In genomic region chr9:122929803-122930354, GRCh38 we compare ENCODE assay signal across 20 cellular contexts. TPM values are rescaled to one million over a fixed set of nuclear protein-coding genes. Genes with fewer than 3 reads are reported as not detected.
A peak's percentile ranks its signal among the peaks of the same experiment; 100 is the strongest.
DNase-seq lines count a peak whose midpoint lies in the region; ATAC-seq, FAIRE-seq and TF ChIP-seq lines count a peak whose summit lies in the region.
"Had no signal": no experiment of that assay in that cellular context is flagged by ENCODE, and none has a peak within 500 bp of the region (broad histone marks: within the 10 kb centered on the region; RNA-seq: fewer than 3 reads in every experiment).

No MANE protein-coding gene starts in this region.

- ATAC-seq in IMR-90 (ENCODE audit: low read depth) (no peak), HG02885 (IDR thresholded peaks at IDR 0.05; ENCODE audit: poor library complexity, unreplicated experiment) (no peak)
- no peak for ATAC-seq in activated CD4-positive, alpha-beta T cell treated with anti-CD3 and anti-CD28 coated beads for 36 hours
- ATAC-seq: effector memory CD8-positive, alpha-beta T cell; pancreas had no signal

- H2AFZ ChIP-seq in IMR-90 (replicated peaks; ENCODE audit: low read length, poor library complexity) (no peak overlapping the region), astrocyte (ENCODE audit: low read depth, low read length) (no peak overlapping the region)

- H3K56ac ChIP-seq in IMR-90 (ENCODE audit: extremely low read depth, insufficient read depth, low read length), result no peak overlapping the region

- no peak overlapping the region for H4K5ac ChIP-seq in IMR-90 (ENCODE audit: low read depth, low read length)

- DNase-seq in CD1c-positive myeloid dendritic cell (ENCODE audit: extremely low spot score), result peak; percentile 78
- DNase-seq in IMR-90, result no peak
- no peak for DNase-seq in astrocyte (ENCODE audit: low read depth)
- DNase-seq in GOT3 (lab: John Stamatoyannopoulos, UW), result no peak
- no peak for DNase-seq in activated CD4-positive, alpha-beta T cell treated with anti-CD3 and anti-CD28 coated beads for 36 hours
- DNase-seq in NCI-H69 (lab: John Stamatoyannopoulos, UW), result no peak
- DNase-seq: activated CD4-positive, alpha-beta T cell treated with anti-CD3 and anti-CD28 coated beads for 1 hour; activated naive CD4-positive, alpha-beta T cell treated with anti-CD3 and anti-CD28 coated beads, Interleukin-2, amount 10 ng/mL, durations not matched to agents 7 days and 5 days; DMS79 treated with DMSO at 0.1 percent for 48 hours; effector memory CD8-positive, alpha-beta T cell; NCI-H187 treated with DMSO at 0.1 percent for 48 hours; NCI-H526; pancreas; RPMI8226; T-helper 2 cell had no signal

- H2AK9ac ChIP-seq in IMR-90 (replicated peaks; ENCODE audit: low read depth, low read length, poor library complexity), result no peak overlapping the region

- H3K27me3 Mint-ChIP-seq in astrocyte (ENCODE audit: low read depth, unreplicated experiment), result no peaks in the 10 kb centered on the region
- H3K27me3 Mint-ChIP-seq in activated CD4-positive, alpha-beta T cell treated with anti-CD3 and anti-CD28 coated beads for 36 hours, result no peaks in the 10 kb centered on the region
- H3K27me3 Mint-ChIP-seq: activated naive CD4-positive, alpha-beta T cell treated with anti-CD3 and anti-CD28 coated beads, Interleukin-2, amount 10 ng/mL, durations not matched to agents 7 days and 5 days; B cell; effector memory CD8-positive, alpha-beta T cell had no signal

- H3K4me1 ChIP-seq in IMR-90 (ENCODE audit: control insufficient read depth, insufficient read depth, low read length) (peaks cover 2% of the 10 kb centered on the region), astrocyte (ENCODE audit: insufficient read depth, low read length) (peaks cover 6% of the 10 kb centered on the region), mesodermal cell (ENCODE audit: control insufficient read depth, insufficient read depth, low read length, poor library complexity, severe bottlenecking) (peaks cover 4% of the 10 kb centered on the region)

- H3K27me3 ChIP-seq in IMR-90 (ENCODE audit: control insufficient read depth, insufficient read depth, low read length) (no peaks in the 10 kb centered on the region), astrocyte (ENCODE audit: insufficient read depth, low read length) (no peaks in the 10 kb centered on the region)
- H3K27me3 ChIP-seq: pancreas had no signal

- H3K27ac ChIP-seq in IMR-90 (ENCODE audit: insufficient read depth, low read length), result no peak overlapping the region
- H3K27ac ChIP-seq in astrocyte (ENCODE audit: low read depth, low read length), result no peak overlapping the region
- H3K27ac ChIP-seq in mesodermal cell (ENCODE audit: low read depth, low read length, severe bottlenecking), result no peak overlapping the region
- H3K27ac ChIP-seq: pancreas had no signal

- FAIRE-seq in astrocyte (lab: Jason Lieb, UNC), result no peak
- FAIRE-seq: bronchial epithelial cell, HTR-8/SVneo, pancreas had no signal

- H2BK5ac ChIP-seq in IMR-90 (ENCODE audit: low read depth, low read length, poor library complexity, severe bottlenecking), result no peak overlapping the region

- no peak overlapping the region for H3K14ac ChIP-seq in IMR-90 (replicated peaks; ENCODE audit: low read depth, low read length)

- H3K36me3 ChIP-seq in IMR-90 (ENCODE audit: control insufficient read depth, insufficient read depth, low read length) (peaks cover 2% of the 10 kb centered on the region; the same call in 1 of the 2 replicates), astrocyte (ENCODE audit: insufficient read depth, low read length) (no peaks in the 10 kb centered on the region), mesodermal cell (ENCODE audit: control insufficient read depth, insufficient read depth, low read length) (peaks cover 12% of the 10 kb centered on the region)
- H3K36me3 ChIP-seq: pancreas had no signal

- H3K79me1 ChIP-seq in IMR-90 (ENCODE audit: low read depth in 1 of 2, low read length in 2 of 2), result peaks cover 25 to 50% of the 10 kb centered on the region in 2 experiments

- H3K9ac ChIP-seq in IMR-90 (ENCODE audit: low read depth, low read length) (no peak overlapping the region), astrocyte (ENCODE audit: low read length) (no peak overlapping the region)

- 100% methylated on average over 1 of the region's 1 CpG; no CpG with 5 or more reads in 1 of the 2 experiments for WGBS in IMR-90 (ENCODE audit: extremely low coverage in 2 of 2, insufficient read length in 1 of 2), 2 experiments
- 76 to 100% methylated on average over 1 of the region's 1 CpG for WGBS in mesodermal cell (ENCODE audit: insufficient coverage in 2 of 2), 2 experiments

- H3K4me3 ChIP-seq in IMR-90 (ENCODE audit: insufficient read depth, low read depth, low read length) (no peak overlapping the region), astrocyte (ENCODE audit: insufficient read depth, low read depth, low read length) (peak overlapping the region; percentile 97), mesodermal cell (ENCODE audit: extremely low read depth, insufficient read depth, low read length, poor library complexity, severe bottlenecking) (peak overlapping the region; percentile 95)

- intact Hi-C loops in IMR-90 (cut with micrococcal nuclease), result no loop called here
- intact Hi-C loops in activated CD4-positive, alpha-beta T cell treated with anti-CD3 and anti-CD28 coated beads for 36 hours (cut with DNase I, micrococcal nuclease), result loop anchor here (2.0 to 10.0 kb wide), 2 partner anchors 25 to 835 kb away; partner anchors contain the start of genes RC3H2 (in 1 of the 2) and TTLL11 (in 1 of the 2)

- H3K4me2 ChIP-seq in IMR-90 (ENCODE audit: low read depth, low read length), result peak overlapping the region; percentile 97; the same call in 1 of the 2 replicates
- peak overlapping the region; percentile 90 for H3K4me2 ChIP-seq in astrocyte (ENCODE audit: low read length)

- no peak overlapping the region for H2AK5ac ChIP-seq in IMR-90 (ENCODE audit: low read depth, low read length)

- no peak for TF ChIP-seq POLR2A in IMR-90 (IDR thresholded peaks at IDR 0.05; ENCODE audit: low read depth, low read length)

- H3K23ac ChIP-seq in IMR-90 (ENCODE audit: low read depth, low read length), result peak overlapping the region; percentile 16; the same call in 1 of the 2 replicates

- no peak overlapping the region for H3K4me3 Mint-ChIP-seq in astrocyte (ENCODE audit: unreplicated experiment)
- no peak overlapping the region for H3K4me3 Mint-ChIP-seq in activated CD4-positive, alpha-beta T cell treated with anti-CD3 and anti-CD28 coated beads for 36 hours
- H3K4me3 Mint-ChIP-seq: activated naive CD4-positive, alpha-beta T cell treated with anti-CD3 and anti-CD28 coated beads, Interleukin-2, amount 10 ng/mL, durations not matched to agents 7 days and 5 days; B cell; effector memory CD8-positive, alpha-beta T cell had no signal

- in situ Hi-C loops in IMR-90 (cut with MboI; ENCODE audit: low sequenced_read_pairs), result no loop called here

- dilution Hi-C loops in IMR-90 (cut with HindIII; ENCODE audit: low sequenced_read_pairs, unreplicated experiment), result no loop called here

- H4K91ac ChIP-seq in IMR-90 (ENCODE audit: insufficient read depth, low read depth, low read length), result no peak overlapping the region

- TF ChIP-seq CTCF in IMR-90 (conservative IDR thresholded peaks at IDR 0.05; ENCODE audit: low read depth, low read length) (no peak), astrocyte (IDR thresholded peaks at IDR 0.05; ENCODE audit: insufficient read depth, low read depth, low read length) (no peak)

- no peak overlapping the region for H3K4ac ChIP-seq in IMR-90 (ENCODE audit: low read depth, low read length)

- H3K4me1 Mint-ChIP-seq in astrocyte (ENCODE audit: low read depth, unreplicated experiment), result peaks cover under 1% of the 10 kb centered on the region
- peaks cover 10% of the 10 kb centered on the region for H3K4me1 Mint-ChIP-seq in activated CD4-positive, alpha-beta T cell treated with anti-CD3 and anti-CD28 coated beads for 36 hours

- H3K9me3 ChIP-seq in IMR-90 (ENCODE audit: control insufficient read depth, insufficient read depth, low read length) (no peaks in the 10 kb centered on the region), astrocyte (ENCODE audit: insufficient read depth, low read depth, low read length) (no peaks in the 10 kb centered on the region), mesodermal cell (ENCODE audit: control insufficient read depth, low read length) (no peaks in the 10 kb centered on the region)
- H3K9me3 ChIP-seq: pancreas had no signal

- no peak overlapping the region for H2BK20ac ChIP-seq in IMR-90 (ENCODE audit: low read depth, low read length)

- H4K8ac ChIP-seq in IMR-90 (ENCODE audit: low read depth in 2 of 2, low read length in 2 of 2), result no peak overlapping the region

- BruUV-seq in IMR-90 (replicated peaks; lab: Mats Ljungman, UMichigan), result no TSS peak

- H2BK120ac ChIP-seq in IMR-90 (ENCODE audit: low read depth, low read length), result no peak overlapping the region

- H3K27ac Mint-ChIP-seq in astrocyte (ENCODE audit: unreplicated experiment), result no peak overlapping the region
- H3K27ac Mint-ChIP-seq in activated CD4-positive, alpha-beta T cell treated with anti-CD3 and anti-CD28 coated beads for 36 hours, result no peak overlapping the region
- H3K27ac Mint-ChIP-seq: activated naive CD4-positive, alpha-beta T cell treated with anti-CD3 and anti-CD28 coated beads, Interleukin-2, amount 10 ng/mL, durations not matched to agents 7 days and 5 days; B cell; effector memory CD8-positive, alpha-beta T cell had no signal

- peaks cover 78% of the 10 kb centered on the region for H3K79me2 ChIP-seq in astrocyte (ENCODE audit: insufficient read depth, low read length)

- no peak overlapping the region for H3K18ac ChIP-seq in IMR-90 (ENCODE audit: low read depth, low read length)

- no peaks in the 10 kb centered on the region for H4K20me1 ChIP-seq in IMR-90 (ENCODE audit: insufficient read depth, low read length)
- H4K20me1 ChIP-seq in astrocyte (ENCODE audit: insufficient read depth, low read length), result peaks cover 6% of the 10 kb centered on the region

- POLR2A ChIA-PET in IMR-90 (lab: Charles Lee; ENCODE audit: unreplicated experiment), result interaction anchor here (0.7 to 0.9 kb wide), 2 partner anchors 9 to 11 kb away, joined by 3 to 4 read pairs; partner anchors contain the start of gene RABGAP1
- POLR2A ChIA-PET in activated CD4-positive, alpha-beta T cell treated with anti-CD3 and anti-CD28 coated beads for 36 hours (lab: Charles Lee), result interaction anchor here (0.5 to 1.2 kb wide), 3 partner anchors 17 to 109 kb away, joined by 3 to 5 read pairs (median 4); partner anchors contain the start of gene ZBTB6

- no peak for TF ChIP-seq RAD21 in IMR-90 (IDR thresholded peaks at IDR 0.05; ENCODE audit: low read length)

- no peak overlapping the region for H2BK15ac ChIP-seq in IMR-90 (ENCODE audit: low read depth, low read length)

- H3K9me1 ChIP-seq in IMR-90 (ENCODE audit: insufficient read depth, low read length), result peaks cover 3% of the 10 kb centered on the region; the same call in 1 of the 2 replicates

- CTCF ChIA-PET in IMR-90 (lab: Yijun Ruan, JAX), result no interaction called here
- CTCF ChIA-PET in activated CD4-positive, alpha-beta T cell treated with anti-CD3 and anti-CD28 coated beads for 36 hours (lab: Charles Lee), result interaction anchor here (0.7 to 1.3 kb wide), 7 partner anchors 11 to 831 kb away, joined by 3 to 9 read pairs (median 5); partner anchors contain the start of genes RABGAP1, RC3H2 and ZBTB6

- no peaks in the 10 kb centered on the region for H3K9me3 Mint-ChIP-seq in astrocyte (ENCODE audit: unreplicated experiment)
- no peaks in the 10 kb centered on the region for H3K9me3 Mint-ChIP-seq in activated CD4-positive, alpha-beta T cell treated with anti-CD3 and anti-CD28 coated beads for 36 hours (ENCODE audit: low read depth)
- H3K9me3 Mint-ChIP-seq: activated naive CD4-positive, alpha-beta T cell treated with anti-CD3 and anti-CD28 coated beads, Interleukin-2, amount 10 ng/mL, durations not matched to agents 7 days and 5 days; effector memory CD8-positive, alpha-beta T cell had no signal

- no peaks in the 10 kb centered on the region for H3K36me3 Mint-ChIP-seq in astrocyte (ENCODE audit: low read depth, unreplicated experiment)
- H3K36me3 Mint-ChIP-seq in activated CD4-positive, alpha-beta T cell treated with anti-CD3 and anti-CD28 coated beads for 36 hours (ENCODE audit: low read depth), result peaks cover under 1% of the 10 kb centered on the region

RNA-seq across cellular contexts. Expression of gene ZBTB26, which starts 1.4 kb away (rescaled TPM):
- total RNA-seq in IMR-90 (2012; rRNA removed) (5.8 and 6.1 TPM in 2 replicates), astrocyte (6.2 and 6.5 TPM in 2 replicates)
- polyA plus RNA-seq in IMR-90 (2012; rRNA removed), result 2.3 and 3.1 TPM in 2 replicates
- polyA plus RNA-seq in IMR-90 (2012; cell fraction: cytosol; rRNA removed), result 0.77 and 1.2 TPM in 2 replicates
- polyA plus RNA-seq in IMR-90 (2012; cell fraction: nucleus; rRNA removed; ENCODE audit: low replicate concordance), result 0.79 and 8.2 TPM in 2 replicates
- 6.7 TPM for polyA plus RNA-seq in mesodermal cell (2013, experiment 1 of 2)
- polyA plus RNA-seq in mesodermal cell (2013, experiment 2 of 2), result 7.5 TPM
- 1 to 10 TPM; 6.0 TPM for total RNA-seq in activated CD4-positive, alpha-beta T cell treated with anti-CD3 and anti-CD28 coated beads for 36 hours

RNA-seq across cellular contexts. Expression of gene RABGAP1, which starts 10.9 kb away (rescaled TPM):
- total RNA-seq in IMR-90 (2012; rRNA removed) (39.7 and 53.9 TPM in 2 replicates), astrocyte (44.7 and 48.3 TPM in 2 replicates)
- polyA plus RNA-seq in IMR-90 (2012; rRNA removed), result 17.2 and 20.0 TPM in 2 replicates
- 5.0 and 6.2 TPM in 2 replicates for polyA plus RNA-seq in IMR-90 (2012; cell fraction: cytosol; rRNA removed)
- 6.5 and 27.2 TPM in 2 replicates for polyA plus RNA-seq in IMR-90 (2012; cell fraction: nucleus; rRNA removed; ENCODE audit: low replicate concordance)
- polyA plus RNA-seq in mesodermal cell (2013, experiment 1 of 2), result 30.4 TPM
- polyA plus RNA-seq in mesodermal cell (2013, experiment 2 of 2), result 29.1 TPM
- 10 to 100 TPM; 24.3 to 27.2 TPM for total RNA-seq in activated CD4-positive, alpha-beta T cell treated with anti-CD3 and anti-CD28 coated beads for 36 hours

RNA-seq across cellular contexts. Expression of gene ZBTB6, which starts 16.8 kb away (rescaled TPM):
- total RNA-seq in IMR-90 (2012; rRNA removed), result 11.7 and 16.7 TPM in 2 replicates
- 1.8 and 2.6 TPM in 2 replicates for polyA plus RNA-seq in IMR-90 (2012; rRNA removed)
- 0.31 and 0.33 TPM in 2 replicates for polyA plus RNA-seq in IMR-90 (2012; cell fraction: cytosol; rRNA removed)
- polyA plus RNA-seq in IMR-90 (2012; cell fraction: nucleus; rRNA removed; ENCODE audit: low replicate concordance), result 0.15 and 0.88 TPM in 2 replicates
- 7.4 and 8.5 TPM in 2 replicates for total RNA-seq in astrocyte
- polyA plus RNA-seq in mesodermal cell (2013, experiment 1 of 2), result 11.0 TPM
- 10.8 TPM for polyA plus RNA-seq in mesodermal cell (2013, experiment 2 of 2)
- 1 to 10 TPM; 8.8 to 9.3 TPM for total RNA-seq in activated CD4-positive, alpha-beta T cell treated with anti-CD3 and anti-CD28 coated beads for 36 hours

RNA-seq across cellular contexts. Expression of gene RC3H2, which starts 24.7 kb away (rescaled TPM):
- 55.5 and 58.4 TPM in 2 replicates for total RNA-seq in IMR-90 (2012; rRNA removed)
- 14.7 and 14.9 TPM in 2 replicates for polyA plus RNA-seq in IMR-90 (2012; rRNA removed)
- polyA plus RNA-seq in IMR-90 (2012; cell fraction: cytosol; rRNA removed), result 4.9 and 5.5 TPM in 2 replicates
- 4.7 and 24.6 TPM in 2 replicates for polyA plus RNA-seq in IMR-90 (2012; cell fraction: nucleus; rRNA removed; ENCODE audit: low replicate concordance)
- total RNA-seq in astrocyte, result 68.2 and 69.0 TPM in 2 replicates
- 33.5 TPM for polyA plus RNA-seq in mesodermal cell (2013, experiment 1 of 2)
- 30.8 TPM for polyA plus RNA-seq in mesodermal cell (2013, experiment 2 of 2)
- 10 to 100 TPM; 21.5 to 24.4 TPM for total RNA-seq in activated CD4-positive, alpha-beta T cell treated with anti-CD3 and anti-CD28 coated beads for 36 hours
